33 cellular contexts compared by ENCODE assay signal in genomic region chr19:17389288-17389687, GRCh38. TPM values are rescaled to one million over a fixed set of nuclear protein-coding genes. Genes with fewer than 3 reads are reported as not detected.
"Had no signal": no experiment of that assay in that cellular context is flagged by ENCODE, and none has a peak within 500 bp of the region (broad histone marks: within the 10 kb centered on the region; RNA-seq: fewer than 3 reads in every experiment).

No MANE protein-coding gene starts in this region.

- H3K4me3 Mint-ChIP-seq: activated naive CD8-positive, alpha-beta T cell treated with anti-CD3 and anti-CD28 coated beads for 36 hours; mesothelial cell of epicardium; T-helper 1 cell treated with Interleukin-12 subunit alpha and Interleukin-12 subunit beta and Interleukin-4 antibody, amounts not matched to agents 30 μg/mL and 1 μg/mL, for 36 hours had no signal

- H3K9me3 Mint-ChIP-seq: activated CD4-positive, alpha-beta memory T cell treated with anti-CD3 and anti-CD28 coated beads, Interleukin-2, amount 10 ng/mL, durations not matched to agents 7 days and 5 days; activated naive CD4-positive, alpha-beta T cell treated with anti-CD3 and anti-CD28 coated beads for 36 hours; activated naive CD8-positive, alpha-beta T cell treated with anti-CD3 and anti-CD28 coated beads for 36 hours; stimulated activated naive CD8-positive, alpha-beta T cell treated with anti-CD3 and anti-CD28 coated beads, Interleukin-15, amount 100 ng/mL, for 72 hours; T-helper 1 cell treated with Interleukin-12 subunit alpha and Interleukin-12 subunit beta and Interleukin-4 antibody, amounts not matched to agents 30 μg/mL and 1 μg/mL, for 36 hours had no signal

- ATAC-seq: activated CD4-positive, CD25-positive, alpha-beta regulatory T cell treated with anti-CD3 and anti-CD28 coated beads, Interleukin-2, amount 50 U/mL, for 24 hours; body of pancreas; heart right ventricle; naive thymus-derived CD4-positive, alpha-beta T cell; right lobe of liver; stimulated activated naive CD8-positive, alpha-beta T cell treated with anti-CD3 and anti-CD28 coated beads, Interleukin-15, amount 100 ng/mL, for 72 hours had no signal

- DNase-seq: activated CD4-positive, alpha-beta memory T cell treated with anti-CD3 and anti-CD28 coated beads, Interleukin-2, amount 10 ng/mL, durations not matched to agents 7 days and 5 days; activated CD4-positive, alpha-beta T cell treated with anti-CD3 and anti-CD28 coated beads for 48 hours; activated effector memory CD4-positive, alpha-beta T cell treated with anti-CD3 and anti-CD28 coated beads, Interleukin-2, amount 50 U/mL, for 16 hours; activated naive CD4-positive, alpha-beta T cell treated with anti-CD3 and anti-CD28 coated beads for 36 hours; activated naive CD8-positive, alpha-beta T cell treated with anti-CD3 and anti-CD28 coated beads for 36 hours; adrenal gland; aorta; body of pancreas; cerebellar nuclear complex; colonic mucosa; effector CD8-positive, alpha-beta T cell; esophagus squamous epithelium; foreskin melanocyte; heart right ventricle; naive thymus-derived CD4-positive, alpha-beta T cell; ovary; right lobe of liver; stimulated activated CD4-positive, alpha-beta T cell treated with anti-CD3 and anti-CD28 coated beads, Interleukin-2, amount 100 ng/mL, for 48 hours; stimulated activated naive CD8-positive, alpha-beta T cell treated with anti-CD3 and anti-CD28 coated beads, Interleukin-15, amount 100 ng/mL, for 72 hours; substantia nigra; T-helper 9 cell; upper lobe of left lung had no signal

- H3K36me3 Mint-ChIP-seq: activated naive CD8-positive, alpha-beta T cell treated with anti-CD3 and anti-CD28 coated beads for 36 hours; mesothelial cell of epicardium had no signal

- H3K27ac Mint-ChIP-seq: activated CD4-positive, alpha-beta memory T cell treated with anti-CD3 and anti-CD28 coated beads, Interleukin-2, amount 10 ng/mL, durations not matched to agents 7 days and 5 days; activated naive CD4-positive, alpha-beta T cell treated with anti-CD3 and anti-CD28 coated beads for 36 hours; activated naive CD8-positive, alpha-beta T cell treated with anti-CD3 and anti-CD28 coated beads for 36 hours; activated T-helper 1 cell treated with anti-CD3 and anti-CD28 coated beads, Interleukin-12 subunit alpha, Interleukin-12 subunit beta, Interleukin-2, Interleukin-4 antibody, amounts not matched to agents 30 ng/mL and 10 ng/mL and 1 ng/mL, durations not matched to agents 14 hours and 24 hours and 36 hours; mesothelial cell of epicardium; progenitor cell of endocrine pancreas; stimulated activated naive CD8-positive, alpha-beta T cell treated with anti-CD3 and anti-CD28 coated beads, Interleukin-15, amount 100 ng/mL, for 72 hours; T-helper 1 cell treated with Interleukin-12 subunit alpha and Interleukin-12 subunit beta and Interleukin-4 antibody, amounts not matched to agents 30 μg/mL and 1 μg/mL, for 36 hours had no signal

RNA-seq across cellular contexts. Expression of gene CCDC194, which starts 4.7 kb away (rescaled TPM):
- total RNA-seq: body of pancreas, colonic mucosa, dermis microvascular lymphatic vessel endothelial cell, esophagus squamous epithelium, glomerular endothelial cell, kidney epithelial cell, lower leg skin, progenitor cell of endocrine pancreas, skeletal muscle tissue, vagina had no signal
- polyA plus RNA-seq: aorta; naive thymus-derived CD4-positive, alpha-beta T cell had no signal

RNA-seq across cellular contexts. Expression of gene PLVAP, which starts 12.1 kb away (rescaled TPM):
- total RNA-seq: activated CD4-positive, alpha-beta memory T cell treated with anti-CD3 and anti-CD28 coated beads, Interleukin-2, amount 10 ng/mL, durations not matched to agents 7 days and 5 days; activated naive CD4-positive, alpha-beta T cell treated with anti-CD3 and anti-CD28 coated beads for 36 hours; activated naive CD8-positive, alpha-beta T cell treated with anti-CD3 and anti-CD28 coated beads for 36 hours had no signal
- polyA plus RNA-seq: naive thymus-derived CD4-positive, alpha-beta T cell had no signal
